In the genomic region with DNA sequence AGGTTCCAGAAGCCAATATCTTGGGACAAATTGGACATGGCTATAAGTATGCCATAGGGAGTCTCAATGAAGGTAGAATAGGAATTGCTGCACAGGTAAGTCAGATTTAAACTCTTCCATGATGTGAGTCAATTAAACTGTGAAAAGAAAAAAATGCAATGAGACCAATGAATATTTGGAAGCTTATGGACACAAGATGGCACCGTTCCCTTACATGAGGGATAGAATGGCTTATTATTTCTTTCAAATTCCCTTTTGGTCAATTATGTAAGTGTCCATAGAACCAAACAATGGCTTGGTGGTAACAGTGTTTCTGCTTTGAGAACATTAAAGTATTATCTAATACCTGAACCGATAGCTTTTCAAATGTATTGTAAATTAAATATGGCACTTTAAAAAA, we compare ENCODE assay signal across 11 cellular contexts. TPM values are rescaled to one million over a fixed set of nuclear protein-coding genes. Genes with fewer than 3 reads are reported as not detected.
DNase-seq lines count a peak whose midpoint lies in the region; ATAC-seq, FAIRE-seq and TF ChIP-seq lines count a peak whose summit lies in the region.
"Had no signal": no experiment of that assay in that cellular context is flagged by ENCODE, and none has a peak within 500 bp of the region (broad histone marks: within the 10 kb centered on the region; RNA-seq: fewer than 3 reads in every experiment).

No MANE protein-coding gene starts in this region.

- DNase-seq in NAMALWA (ENCODE audit: low spot score), result peak; percentile 8
- no peak for DNase-seq in astrocyte (ENCODE audit: low read depth)
- DNase-seq in myocyte (ENCODE audit: low read depth), result peak; percentile 17
- DNase-seq in GM12891 (ENCODE audit: insufficient read length, low spot score), result no peak
- DNase-seq in AG20443 (ENCODE audit: low spot score), result no peak
- DNase-seq: H7; stimulated activated CD4-positive, alpha-beta T cell treated with anti-CD3 and anti-CD28 coated beads, Interleukin-4, amount 100 ng/mL, for 1 hour had no signal

- no peaks in the 10 kb centered on the region for H3K27me3 ChIP-seq in astrocyte (ENCODE audit: insufficient read depth, low read length)
- H3K27me3 ChIP-seq: vagina had no signal

- ATAC-seq in HG03108 (IDR thresholded peaks at IDR 0.05; ENCODE audit: unreplicated experiment), result no peak

- H3K36me3 ChIP-seq in astrocyte (ENCODE audit: insufficient read depth, low read length), result no peaks in the 10 kb centered on the region

- no peak overlapping the region for H3K27ac Mint-ChIP-seq in astrocyte (ENCODE audit: unreplicated experiment)
- H3K27ac Mint-ChIP-seq: activated T-helper 1 cell treated with anti-CD3 and anti-CD28 coated beads, Interleukin-12 subunit alpha, Interleukin-12 subunit beta, Interleukin-2, Interleukin-4 antibody, amounts not matched to agents 30 ng/mL and 10 ng/mL and 1 ng/mL, durations not matched to agents 14 hours and 24 hours and 36 hours had no signal

- TF ChIP-seq POLR2A in GM12891 (IDR thresholded peaks at IDR 0.05; ENCODE audit: low read depth, low read length), result no peak

- H3K9ac ChIP-seq in astrocyte (ENCODE audit: low read length), result no peak overlapping the region

- no peaks in the 10 kb centered on the region for H3K9me3 Mint-ChIP-seq in astrocyte (ENCODE audit: unreplicated experiment)
- H3K9me3 Mint-ChIP-seq: activated T-helper 1 cell treated with anti-CD3 and anti-CD28 coated beads, Interleukin-12 subunit alpha, Interleukin-12 subunit beta, Interleukin-2, Interleukin-4 antibody, amounts not matched to agents 30 ng/mL and 10 ng/mL and 1 ng/mL, durations not matched to agents 14 hours and 24 hours and 36 hours had no signal

- H4K20me1 ChIP-seq in astrocyte (ENCODE audit: insufficient read depth, low read length), result no peaks in the 10 kb centered on the region

- no peaks in the 10 kb centered on the region for H3K4me1 Mint-ChIP-seq in astrocyte (ENCODE audit: low read depth, unreplicated experiment)

- no peak overlapping the region for H2AFZ ChIP-seq in astrocyte (ENCODE audit: low read depth, low read length)

- H3K27ac ChIP-seq in astrocyte (ENCODE audit: low read depth, low read length), result no peak overlapping the region
- H3K27ac ChIP-seq: vagina had no signal

- no peaks in the 10 kb centered on the region for H3K36me3 Mint-ChIP-seq in astrocyte (ENCODE audit: low read depth, unreplicated experiment)

- no peaks in the 10 kb centered on the region for H3K79me2 ChIP-seq in astrocyte (ENCODE audit: insufficient read depth, low read length)

- no peaks in the 10 kb centered on the region for H3K9me3 ChIP-seq in astrocyte (ENCODE audit: insufficient read depth, low read depth, low read length)
- H3K9me3 ChIP-seq: vagina had no signal

- H3K4me3 ChIP-seq in astrocyte (ENCODE audit: insufficient read depth, low read depth, low read length), result no peak overlapping the region
- H3K4me3 ChIP-seq: vagina had no signal

- no peaks in the 10 kb centered on the region for H3K27me3 Mint-ChIP-seq in astrocyte (ENCODE audit: low read depth, unreplicated experiment)

- no peak overlapping the region for H3K4me3 Mint-ChIP-seq in astrocyte (ENCODE audit: unreplicated experiment)
- H3K4me3 Mint-ChIP-seq: activated T-helper 1 cell treated with anti-CD3 and anti-CD28 coated beads, Interleukin-12 subunit alpha, Interleukin-12 subunit beta, Interleukin-2, Interleukin-4 antibody, amounts not matched to agents 30 ng/mL and 10 ng/mL and 1 ng/mL, durations not matched to agents 14 hours and 24 hours and 36 hours had no signal

- FAIRE-seq in astrocyte (lab: Jason Lieb, UNC) (no peak), GM12891 (lab: Jason Lieb, UNC) (no peak)

- H3K4me1 ChIP-seq in astrocyte (ENCODE audit: insufficient read depth, low read length), result no peaks in the 10 kb centered on the region
- H3K4me1 ChIP-seq: vagina had no signal

- TF ChIP-seq CTCF in GM12872 (IDR thresholded peaks at IDR 0.05; ENCODE audit: insufficient read depth, low read depth, low read length) (peak; percentile 21; the same call in 2 of the 3 replicates), astrocyte (IDR thresholded peaks at IDR 0.05; ENCODE audit: insufficient read depth, low read depth, low read length) (peak; percentile 26)

- H3K4me2 ChIP-seq in astrocyte (ENCODE audit: low read length), result no peak overlapping the region

TF ChIP-seq in GM12891, 5 proteins besides CTCF, POLR2A, EP300 and RAD21:
- no peak for TF ChIP-seq POLR2AphosphoS5 (IDR thresholded peaks at IDR 0.05; ENCODE audit: low read depth, low read length)
- TF ChIP-seq POU2F2 (IDR thresholded peaks at IDR 0.05; ENCODE audit: low read depth, low read length), result no peak
- TF ChIP-seq TAF1 (IDR thresholded peaks at IDR 0.05; ENCODE audit: low read depth, low read length), result no peak
- no peak for TF ChIP-seq SPI1 (IDR thresholded peaks at IDR 0.05; ENCODE audit: low read depth, low read length)
- no peak for TF ChIP-seq PAX5 (IDR thresholded peaks at IDR 0.05; ENCODE audit: insufficient read depth, low read length, severe bottlenecking)

RNA-seq across cellular contexts. Expression of gene ACADSB, which starts 35.6 kb away (rescaled TPM):
- 8.7 and 10.0 TPM in 2 replicates for total RNA-seq in astrocyte
- total RNA-seq in myocyte, result 5.9 and 8.1 TPM in 2 replicates
- polyA plus RNA-seq in myocyte (2012), result 4.0 TPM
- 9.1 TPM for polyA plus RNA-seq in GM12891 (2012; ENCODE audit: low read depth, missing spikeins)

RNA-seq across cellular contexts. Expression of gene IKZF5, which starts 35.8 kb away (rescaled TPM):
- 10.8 and 11.0 TPM in 2 replicates for total RNA-seq in astrocyte
- 7.9 and 86.1 TPM in 2 replicates for total RNA-seq in myocyte
- polyA plus RNA-seq in myocyte (2012), result 5.9 TPM
- 9.8 TPM for polyA plus RNA-seq in GM12891 (2012; ENCODE audit: low read depth, missing spikeins)

Comparison
In these comparisons a context has a peak if more than half of its experiments do, and no peak if none do; other contexts are left out.
1. DNase-seq: peak in NAMALWA (single experiment) and myocyte (single experiment); none in astrocyte (single experiment), GM12891 (single experiment) and AG20443 (single experiment).